1 cellular context compared by ENCODE assay signal in the genomic region with DNA sequence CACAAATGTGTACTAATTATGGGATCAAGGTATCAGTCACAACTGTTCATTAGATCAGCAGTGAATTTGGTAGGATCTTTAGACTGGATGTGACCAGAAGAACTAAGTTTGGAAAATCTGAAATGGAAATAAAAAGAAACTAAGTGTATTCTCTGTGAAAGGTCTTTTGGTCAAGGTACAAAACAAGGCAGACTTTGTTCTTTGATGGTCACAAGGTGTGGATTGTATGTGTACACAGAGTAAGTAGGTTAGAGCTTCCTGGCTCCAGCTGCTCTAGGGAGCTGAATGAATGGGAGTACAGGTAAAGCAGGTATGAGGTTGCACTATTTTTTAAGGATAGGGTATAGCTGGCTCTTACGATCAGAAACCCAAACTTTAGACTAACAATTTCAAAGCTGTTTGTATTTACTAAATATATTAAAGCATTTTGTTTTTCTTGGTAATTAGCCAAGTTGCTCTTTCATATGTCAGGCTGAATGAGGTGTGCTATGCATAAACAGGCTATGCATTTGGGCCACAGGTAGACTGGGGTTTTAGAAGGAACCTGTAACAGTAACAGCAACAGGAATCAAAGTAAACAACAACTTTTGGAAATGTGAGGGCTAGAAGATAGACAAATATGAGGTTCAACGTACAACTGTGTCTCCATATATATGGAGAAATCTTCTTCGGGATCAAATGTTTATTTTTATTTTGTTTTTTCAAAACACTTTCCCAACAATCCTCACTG.
TF ChIP-seq lines count a peak whose summit lies in the region.

No MANE protein-coding gene starts in this region.

TF ChIP-seq in WTC11, 78 proteins besides CTCF, POLR2A, EP300 and RAD21 (continued from another document):
- TF ChIP-seq, protein P1, sequence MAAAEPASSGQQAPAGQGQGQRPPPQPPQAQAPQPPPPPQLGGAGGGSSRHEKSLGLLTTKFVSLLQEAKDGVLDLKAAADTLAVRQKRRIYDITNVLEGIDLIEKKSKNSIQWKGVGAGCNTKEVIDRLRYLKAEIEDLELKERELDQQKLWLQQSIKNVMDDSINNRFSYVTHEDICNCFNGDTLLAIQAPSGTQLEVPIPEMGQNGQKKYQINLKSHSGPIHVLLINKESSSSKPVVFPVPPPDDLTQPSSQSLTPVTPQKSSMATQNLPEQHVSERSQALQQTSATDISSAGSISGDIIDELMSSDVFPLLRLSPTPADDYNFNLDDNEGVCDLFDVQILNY (CRISPR knock-in tag; IDR thresholded peaks at IDR 0.05), result no peak
- TF ChIP-seq, protein P2, sequence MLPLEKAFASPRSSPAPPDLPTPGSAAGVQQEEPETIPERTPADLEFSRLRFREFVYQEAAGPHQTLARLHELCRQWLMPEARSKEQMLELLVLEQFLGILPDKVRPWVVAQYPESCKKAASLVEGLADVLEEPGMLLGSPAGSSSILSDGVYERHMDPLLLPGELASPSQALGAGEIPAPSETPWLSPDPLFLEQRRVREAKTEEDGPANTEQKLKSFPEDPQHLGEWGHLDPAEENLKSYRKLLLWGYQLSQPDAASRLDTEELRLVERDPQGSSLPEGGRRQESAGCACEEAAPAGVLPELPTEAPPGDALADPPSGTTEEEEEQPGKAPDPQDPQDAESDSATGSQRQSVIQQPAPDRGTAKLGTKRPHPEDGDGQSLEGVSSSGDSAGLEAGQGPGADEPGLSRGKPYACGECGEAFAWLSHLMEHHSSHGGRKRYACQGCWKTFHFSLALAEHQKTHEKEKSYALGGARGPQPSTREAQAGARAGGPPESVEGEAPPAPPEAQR (CRISPR knock-in tag; IDR thresholded peaks at IDR 0.05), result no peak
- no peak for TF ChIP-seq ZNF263 (CRISPR knock-in tag; IDR thresholded peaks at IDR 0.05; ENCODE audit: low read depth)
- no peak for TF ChIP-seq NFE2L1 (CRISPR knock-in tag; IDR thresholded peaks at IDR 0.05)
- TF ChIP-seq PRRX2 (CRISPR knock-in tag; IDR thresholded peaks at IDR 0.05), result no peak
- TF ChIP-seq JAZF1 (CRISPR knock-in tag; IDR thresholded peaks at IDR 0.05), result no peak
- TF ChIP-seq ATF1 (CRISPR knock-in tag; IDR thresholded peaks at IDR 0.05), result no peak
- TF ChIP-seq ZNF317 (CRISPR knock-in tag; IDR thresholded peaks at IDR 0.05; ENCODE audit: borderline replicate concordance, low read depth), result no peak
- TF ChIP-seq ZNF416 (CRISPR knock-in tag; IDR thresholded peaks at IDR 0.05), result no peak
- TF ChIP-seq ESRRA (CRISPR knock-in tag; IDR thresholded peaks at IDR 0.05; ENCODE audit: borderline replicate concordance), result no peak
